In genomic region chr17:80618304-80618703, GRCh38 we compare ENCODE assay signal across 15 cellular contexts.
DNase-seq lines count a peak whose midpoint lies in the region; ATAC-seq, FAIRE-seq and TF ChIP-seq lines count a peak whose summit lies in the region.
"Had no signal": no experiment of that assay in that cellular context is flagged by ENCODE, and none has a peak within 500 bp of the region (broad histone marks: within the 10 kb centered on the region; RNA-seq: fewer than 3 reads in every experiment).

No MANE protein-coding gene starts in this region.

- H3K27ac ChIP-seq in CD8-positive, alpha-beta T cell (ENCODE audit: low read depth, low read length) = no peak overlapping the region
- H3K27ac ChIP-seq in PC-9 (peak overlapping the region; percentile 81; the same call in 1 of the 2 replicates), cingulate gyrus (ENCODE audit: low read depth, low read length) (peak overlapping the region; percentile 31), kidney (ENCODE audit: low read depth in 2 of 2, low read length in 2 of 2) (no peak overlapping the region)

- H2AFZ ChIP-seq in PC-9 = no peak overlapping the region
- H2AFZ ChIP-seq: GM23338 had no signal

- H3K4me3 Mint-ChIP-seq in activated CD4-positive, alpha-beta memory T cell treated with anti-CD3 and anti-CD28 coated beads for 36 hours = no peak overlapping the region
- no peak overlapping the region for H3K4me3 Mint-ChIP-seq in activated CD4-positive, alpha-beta memory T cell treated with anti-CD3 and anti-CD28 coated beads, Interleukin-2, amount 10 ng/mL, durations not matched to agents 7 days and 5 days
- H3K4me3 Mint-ChIP-seq in CD8-positive, alpha-beta T cell = no peak overlapping the region
- H3K4me3 Mint-ChIP-seq: CD4-positive, alpha-beta T cell; GM23338 had no signal

- H3K4me2 ChIP-seq in PC-9 = no peak overlapping the region
- H3K4me2 ChIP-seq: GM23338 had no signal

- no peaks in the 10 kb centered on the region for H3K27me3 ChIP-seq in CD8-positive, alpha-beta T cell (ENCODE audit: insufficient read depth, low read length)
- no peaks in the 10 kb centered on the region for H3K27me3 ChIP-seq in PC-9 (ENCODE audit: insufficient read depth, low read depth)

- no peaks in the 10 kb centered on the region for H4K20me1 ChIP-seq in PC-9 (ENCODE audit: insufficient read depth)

- ATAC-seq in CD8-positive, alpha-beta T cell = no peak
- no peak for ATAC-seq in HG02623 (IDR thresholded peaks at IDR 0.05; ENCODE audit: unreplicated experiment)
- ATAC-seq: GM23338 had no signal

- POLR2A ChIA-PET in activated CD4-positive, alpha-beta memory T cell treated with anti-CD3 and anti-CD28 coated beads for 36 hours (lab: Charles Lee) = no interaction called here
- POLR2A ChIA-PET in activated CD4-positive, alpha-beta memory T cell treated with anti-CD3 and anti-CD28 coated beads, Interleukin-2, amount 10 ng/mL, durations not matched to agents 7 days and 5 days (lab: Charles Lee) = interaction anchor here (1.1 to 1.2 kb wide), 2 partner anchors 13 kb away, joined by 3 read pairs; no protein-coding TSS in a partner anchor
- POLR2A ChIA-PET in CD8-positive, alpha-beta T cell (lab: Charles Lee) = no interaction called here
- POLR2A ChIA-PET in PC-9 (lab: Charles Lee; ENCODE audit: unreplicated experiment) = interaction anchor here (0.7 kb wide), 1 partner anchor 198 kb away, joined by 3 read pairs; no protein-coding TSS in a partner anchor

- peaks cover 61% of the 10 kb centered on the region for H3K79me2 ChIP-seq in PC-9 (ENCODE audit: low read depth)

- no peak overlapping the region for H3K4me3 ChIP-seq in CD8-positive, alpha-beta T cell (ENCODE audit: low read depth, low read length)
- H3K4me3 ChIP-seq in PC-9 (no peak overlapping the region), kidney (ENCODE audit: low read length in 2 of 2) (no peak overlapping the region)
- H3K4me3 ChIP-seq: GM23338 had no signal

- peaks cover 43% of the 10 kb centered on the region for H3K4me1 Mint-ChIP-seq in activated CD4-positive, alpha-beta memory T cell treated with anti-CD3 and anti-CD28 coated beads for 36 hours (ENCODE audit: low read depth)
- peaks cover 55% of the 10 kb centered on the region for H3K4me1 Mint-ChIP-seq in activated CD4-positive, alpha-beta memory T cell treated with anti-CD3 and anti-CD28 coated beads, Interleukin-2, amount 10 ng/mL, durations not matched to agents 7 days and 5 days
- H3K4me1 Mint-ChIP-seq in CD8-positive, alpha-beta T cell (ENCODE audit: low read depth) = peaks cover 63% of the 10 kb centered on the region

- H3K9ac ChIP-seq in kidney (ENCODE audit: low read length in 2 of 2) = no peak overlapping the region

- no peaks in the 10 kb centered on the region for H3K9me2 ChIP-seq in PC-9 (ENCODE audit: insufficient read depth)

- TF ChIP-seq CTCF in CD8-positive, alpha-beta T cell (IDR thresholded peaks at IDR 0.05) = no peak
- TF ChIP-seq CTCF in PC-9 (conservative IDR thresholded peaks at IDR 0.05) (no peak), kidney (IDR thresholded peaks at IDR 0.05; ENCODE audit: borderline replicate concordance, extremely low read depth, insufficient read depth) (no peak)

- no peaks in the 10 kb centered on the region for H3K36me3 Mint-ChIP-seq in activated CD4-positive, alpha-beta memory T cell treated with anti-CD3 and anti-CD28 coated beads for 36 hours
- peaks cover 5% of the 10 kb centered on the region for H3K36me3 Mint-ChIP-seq in activated CD4-positive, alpha-beta memory T cell treated with anti-CD3 and anti-CD28 coated beads, Interleukin-2, amount 10 ng/mL, durations not matched to agents 7 days and 5 days (ENCODE audit: low read depth)
- no peaks in the 10 kb centered on the region for H3K36me3 Mint-ChIP-seq in CD8-positive, alpha-beta T cell

- no peaks in the 10 kb centered on the region for H3K27me3 Mint-ChIP-seq in activated CD4-positive, alpha-beta memory T cell treated with anti-CD3 and anti-CD28 coated beads for 36 hours
- H3K27me3 Mint-ChIP-seq in activated CD4-positive, alpha-beta memory T cell treated with anti-CD3 and anti-CD28 coated beads, Interleukin-2, amount 10 ng/mL, durations not matched to agents 7 days and 5 days = no peaks in the 10 kb centered on the region
- H3K27me3 Mint-ChIP-seq in CD8-positive, alpha-beta T cell (ENCODE audit: low read depth) = no peaks in the 10 kb centered on the region
- H3K27me3 Mint-ChIP-seq: CD4-positive, alpha-beta T cell had no signal

- no peaks in the 10 kb centered on the region for H3K9me3 Mint-ChIP-seq in activated CD4-positive, alpha-beta memory T cell treated with anti-CD3 and anti-CD28 coated beads for 36 hours
- H3K9me3 Mint-ChIP-seq in activated CD4-positive, alpha-beta memory T cell treated with anti-CD3 and anti-CD28 coated beads, Interleukin-2, amount 10 ng/mL, durations not matched to agents 7 days and 5 days = no peaks in the 10 kb centered on the region
- H3K9me3 Mint-ChIP-seq in CD8-positive, alpha-beta T cell = no peaks in the 10 kb centered on the region
- H3K9me3 Mint-ChIP-seq: CD4-positive, alpha-beta T cell; GM23338 had no signal

- no peaks in the 10 kb centered on the region for H3K9me3 ChIP-seq in CD8-positive, alpha-beta T cell (ENCODE audit: low read length)
- H3K9me3 ChIP-seq in PC-9 (ENCODE audit: insufficient read depth, low read depth) (no peaks in the 10 kb centered on the region), kidney (ENCODE audit: control insufficient read depth in 1 of 2, low read length in 2 of 2) (no peaks in the 10 kb centered on the region)

- peaks cover 20% of the 10 kb centered on the region; the same call in 1 of the 2 replicates for H3F3A ChIP-seq in PC-9 (ENCODE audit: insufficient read depth, low read depth)

- peak overlapping the region; percentile 40 for H3K27ac Mint-ChIP-seq in activated CD4-positive, alpha-beta memory T cell treated with anti-CD3 and anti-CD28 coated beads for 36 hours
- no peak overlapping the region for H3K27ac Mint-ChIP-seq in activated CD4-positive, alpha-beta memory T cell treated with anti-CD3 and anti-CD28 coated beads, Interleukin-2, amount 10 ng/mL, durations not matched to agents 7 days and 5 days
- H3K27ac Mint-ChIP-seq in CD8-positive, alpha-beta T cell = peak overlapping the region; percentile 77
- H3K27ac Mint-ChIP-seq: CD4-positive, alpha-beta T cell; GM23338 had no signal

- peak; percentile 51 for DNase-seq in activated CD4-positive, alpha-beta memory T cell treated with anti-CD3 and anti-CD28 coated beads for 36 hours
- DNase-seq in activated CD4-positive, alpha-beta memory T cell treated with anti-CD3 and anti-CD28 coated beads, Interleukin-2, amount 10 ng/mL, durations not matched to agents 7 days and 5 days = no peak
- DNase-seq in CD8-positive, alpha-beta T cell = no peak
- DNase-seq in PC-9 (no peak), kidney (no peak), DMS114 treated with DMSO at 0.1 percent for 48 hours (lab: John Stamatoyannopoulos, UW; ENCODE audit: unreplicated experiment) (no peak)
- DNase-seq: ACHN; CD4-positive, alpha-beta T cell; MV-4-11; NCI-H1436; NCI-H2029 treated with DMSO at 0.1 percent for 48 hours; NCI-H510A had no signal

- H3K36me3 ChIP-seq in CD8-positive, alpha-beta T cell (ENCODE audit: insufficient read depth, low read length) = no peaks in the 10 kb centered on the region
- H3K36me3 ChIP-seq in PC-9 (ENCODE audit: low read depth) = no peaks in the 10 kb centered on the region
- H3K36me3 ChIP-seq in kidney (ENCODE audit: control insufficient read depth in 1 of 2, insufficient read depth in 2 of 2, low read length in 2 of 2) = no peaks in the 10 kb centered on the region

- BruUV-seq in PC-9 (replicated peaks; lab: Mats Ljungman, UMichigan) = no TSS peak

- peaks cover 43% of the 10 kb centered on the region for H3K4me1 ChIP-seq in CD8-positive, alpha-beta T cell (ENCODE audit: insufficient read depth, low read length)
- H3K4me1 ChIP-seq in PC-9 (replicated peaks; ENCODE audit: insufficient read depth) (peaks cover 23% of the 10 kb centered on the region), kidney (ENCODE audit: control insufficient read depth in 1 of 2, insufficient read depth in 1 of 2, low read depth in 1 of 2, low read length in 2 of 2) (no peaks in the 10 kb centered on the region)

- intact Hi-C loops in activated CD4-positive, alpha-beta memory T cell treated with anti-CD3 and anti-CD28 coated beads for 36 hours (cut with micrococcal nuclease) = no loop called here
- intact Hi-C loops in CD8-positive, alpha-beta T cell (cut with DNase I, micrococcal nuclease) = no loop called here
- intact Hi-C loops in PC-9 (cut with micrococcal nuclease; ENCODE audit: unreplicated experiment) = loop anchor here (5.0 kb wide), 1 partner anchor 214 kb away; no protein-coding TSS in a partner anchor
- intact Hi-C loops in kidney (cut with DNase I) = no loop called here

- CTCF ChIA-PET in activated CD4-positive, alpha-beta memory T cell treated with anti-CD3 and anti-CD28 coated beads for 36 hours (lab: Charles Lee) = interaction anchor here (1.0 to 1.1 kb wide), 2 partner anchors 11 to 281 kb away, joined by 3 read pairs; no protein-coding TSS in a partner anchor
- CTCF ChIA-PET in activated CD4-positive, alpha-beta memory T cell treated with anti-CD3 and anti-CD28 coated beads, Interleukin-2, amount 10 ng/mL, durations not matched to agents 7 days and 5 days (lab: Charles Lee) = interaction anchor here (2.2 kb wide), 1 partner anchor 42 kb away, joined by 7 read pairs; no protein-coding TSS in a partner anchor
- CTCF ChIA-PET in CD8-positive, alpha-beta T cell (lab: Charles Lee) = interaction anchor here (0.6 kb wide), 1 partner anchor 31 kb away, joined by 3 read pairs; no protein-coding TSS in a partner anchor
- CTCF ChIA-PET in PC-9 (lab: Charles Lee) = no interaction called here

- FAIRE-seq in kidney (lab: Jason Lieb, UNC) = no peak

Comparison
In these comparisons a context has a peak if more than half of its experiments do, and no peak if none do; other contexts are left out.
1. POLR2A ChIA-PET loops: an anchor here in activated CD4-positive, alpha-beta memory T cell treated with anti-CD3 and anti-CD28 coated beads, Interleukin-2, amount 10 ng/mL, durations not matched to agents 7 days and 5 days (1.1 to 1.2 kb wide) and PC-9 (0.7 kb wide); none called in activated CD4-positive, alpha-beta memory T cell treated with anti-CD3 and anti-CD28 coated beads for 36 hours and CD8-positive, alpha-beta T cell.
2. H3K27ac ChIP-seq: peak in PC-9 (single experiment) and cingulate gyrus (single experiment); none in CD8-positive, alpha-beta T cell (single experiment) and kidney (0 of 2).